Comparison of ENCODE assay signal across 26 cellular contexts in genomic region chr2:138329591-138329990, GRCh38.
"Had no signal": no experiment of that assay in that cellular context is flagged by ENCODE, and none has a peak within 500 bp of the region (broad histone marks: within the 10 kb centered on the region; RNA-seq: fewer than 3 reads in every experiment).

No MANE protein-coding gene starts in this region.

- H3K4me1 ChIP-seq: heart right ventricle, upper lobe of left lung, vagina had no signal

- ATAC-seq: activated CD8-positive, alpha-beta T cell treated with anti-CD3 and anti-CD28 coated beads for 36 hours; activated T-cell treated with anti-CD3 and anti-CD28 coated beads, Interleukin-2, amount 50 U/mL, for 4 hours; activated T-helper 17 cell treated with anti-CD3 and anti-CD28 coated beads, Interleukin-2, amount 50 U/mL, for 72 hours; effector memory CD8-positive, alpha-beta T cell; heart right ventricle; left ventricle myocardium superior; naive thymus-derived CD8-positive, alpha-beta T cell; sciatic nerve; stimulated activated effector memory CD8-positive, alpha-beta T cell treated with anti-CD3 and anti-CD28 coated beads, Interleukin-12 subunit alpha, Interleukin-12 subunit beta, amount 100 ng/mL, for 72 hours; stimulated activated naive CD8-positive, alpha-beta T cell treated with anti-CD3 and anti-CD28 coated beads, Interleukin-15, amount 100 ng/mL, for 72 hours had no signal

- H3K9me3 ChIP-seq: heart right ventricle, neutrophil, upper lobe of left lung, vagina had no signal

- H3K4me3 ChIP-seq: heart right ventricle, upper lobe of left lung, vagina had no signal

- H3K36me3 ChIP-seq: brain microvascular endothelial cell, heart right ventricle, neutrophil, upper lobe of left lung, vagina had no signal

- DNase-seq: activated B cell treated with CpG ODN at 0.5 μM for 24 hours; activated CD4-positive, alpha-beta T cell treated with anti-CD3 and anti-CD28 coated beads, Interleukin-2, amount 50 U/mL, for 1 hour; activated CD8-positive, alpha-beta T cell treated with anti-CD3 and anti-CD28 coated beads for 36 hours; activated gamma-delta T cell treated with Interleukin-2 at 50 U/mL for 16 hours; activated naive CD4-positive, alpha-beta T cell treated with anti-CD3 and anti-CD28 coated beads, Interleukin-2, amount 50 U/mL, for 16 hours; activated T-cell treated with anti-CD3 and anti-CD28 coated beads, Interleukin-2, amount 50 U/mL, for 4 hours; amniotic stem cell; brain microvascular endothelial cell; caudate nucleus; cortex of kidney; effector memory CD8-positive, alpha-beta T cell; heart right ventricle; left ventricle myocardium superior; naive thymus-derived CD8-positive, alpha-beta T cell; retina; small intestine; stimulated activated CD4-positive, alpha-beta T cell treated with anti-CD3 and anti-CD28 coated beads, Interleukin-4, amount 100 ng/mL, for 24 hours; stimulated activated naive CD8-positive, alpha-beta T cell treated with anti-CD3 and anti-CD28 coated beads, Interleukin-15, amount 100 ng/mL, for 72 hours; substantia nigra; T-helper 1 cell; upper lobe of left lung had no signal

- H3K27ac ChIP-seq: brain microvascular endothelial cell, heart right ventricle, neutrophil, upper lobe of left lung, vagina had no signal

- H3K27me3 ChIP-seq: brain microvascular endothelial cell, heart right ventricle, neutrophil, upper lobe of left lung, vagina had no signal
